In the genomic region with DNA sequence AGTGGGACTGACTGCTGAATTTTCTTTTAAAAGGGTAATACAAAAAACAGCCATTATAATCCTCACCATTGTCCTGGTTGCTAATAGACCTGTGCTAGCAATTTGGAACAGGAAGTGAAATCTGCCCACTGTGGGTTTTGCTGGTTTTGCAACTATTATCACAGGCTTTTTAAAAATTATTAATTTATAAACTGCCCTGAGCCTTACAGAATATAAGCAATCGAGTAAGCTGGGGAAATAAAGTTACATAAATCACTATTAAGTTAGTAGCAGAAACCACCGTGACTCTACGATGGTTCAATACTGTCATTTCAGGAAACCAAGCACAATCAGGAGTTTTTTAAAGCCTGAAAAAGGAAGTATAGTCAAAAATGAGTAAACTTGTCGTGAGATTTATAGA, we compare ENCODE assay signal across 12 cellular contexts.
DNase-seq lines count a peak whose midpoint lies in the region; ATAC-seq, FAIRE-seq and TF ChIP-seq lines count a peak whose summit lies in the region.
"Had no signal": no experiment of that assay in that cellular context is flagged by ENCODE, and none has a peak within 500 bp of the region (broad histone marks: within the 10 kb centered on the region; RNA-seq: fewer than 3 reads in every experiment).

No MANE protein-coding gene starts in this region.

- 1% methylated on average over 4 of the region's 4 CpGs for WGBS in GM12878 (ENCODE audit: insufficient coverage, insufficient replicate concordance, low lambda C conversion rate, missing lambda C conversion rate)
- WGBS in thyroid gland, 2 donors = 81 to 84% methylated on average over 4 of the region's 4 CpGs

- ATAC-seq in GM18873 (IDR thresholded peaks at IDR 0.05; ENCODE audit: low FRiP score, unreplicated experiment) (peak; percentile 79), GM21786 (IDR thresholded peaks at IDR 0.05; ENCODE audit: unreplicated experiment) (peak; percentile 83), HG03342 (IDR thresholded peaks at IDR 0.05; ENCODE audit: unreplicated experiment) (peak; percentile 87), GM12878 (peak; percentile 93)

- no peaks in the 10 kb centered on the region for H4K20me1 ChIP-seq in GM12878 (ENCODE audit: control insufficient read depth, insufficient read depth)

- H3K4me1 ChIP-seq in GM12878 (ENCODE audit: control insufficient read depth, insufficient read depth, low read length) (no peaks in the 10 kb centered on the region), thyroid gland (peaks cover 6 to 9% of the 10 kb centered on the region in 2 donors)

- no peak for TF ChIP-seq CTCF in GM12878 (IDR thresholded peaks at IDR 0.05 in 2 of 3, conservative IDR thresholded peaks at IDR 0.05 in 1 of 3; ENCODE audit: control insufficient read depth in 2 of 3, extremely low read depth in 1 of 3, insufficient read depth in 1 of 3, low read depth in 3 of 3, low read length in 3 of 3)
- no peak for TF ChIP-seq CTCF in thyroid gland (IDR thresholded peaks at IDR 0.05)

- TF ChIP-seq RAD21 in GM12878 (IDR thresholded peaks at IDR 0.05; ENCODE audit: insufficient read depth, low read depth, low read length) = no peak

- no peaks in the 10 kb centered on the region for H3K79me2 ChIP-seq in GM12878 (ENCODE audit: control insufficient read depth, insufficient read depth, low read length)

- FAIRE-seq in GM12878 (lab: Jason Lieb, UNC) = no peak

- H3K36me3 ChIP-seq in GM12878 (ENCODE audit: control insufficient read depth in 2 of 2, insufficient read depth in 2 of 2, low read length in 1 of 2) (no peaks in the 10 kb centered on the region), thyroid gland (no peaks in the 10 kb centered on the region)

- no TSS peak for BruUV-seq in GM12878 (replicated peaks; lab: Mats Ljungman, UMichigan)

- SMC1A ChIA-PET in GM12878 (lab: Charles Lee; ENCODE audit: uncharacterized antibody, unreplicated experiment) = interaction anchor here (1.9 kb wide), 1 partner anchor 104 kb away, joined by 6 read pairs; no protein-coding TSS in a partner anchor

- no peak overlapping the region for H3K9ac ChIP-seq in GM12878 (ENCODE audit: control insufficient read depth, insufficient read depth, low read length)

- POLR2A ChIA-PET in GM12878 (lab: Charles Lee) = no interaction called here

- 0 out of 4 replicates have a peak, but pooled peaks of 1 of the 2 experiments have one; percentile 18 for TF ChIP-seq EP300 in GM12878 (IDR thresholded peaks at IDR 0.05; ENCODE audit: borderline replicate concordance in 1 of 2, control insufficient read depth in 1 of 2, low read depth in 2 of 2, low read length in 2 of 2)

- H3K4me3 ChIP-seq in GM12878 (no peak overlapping the region), thyroid gland (replicated peaks in 1 of 3) (no peak overlapping the region)

- no peak overlapping the region for H2AFZ ChIP-seq in GM12878 (ENCODE audit: control insufficient read depth, low read depth, low read length)

- in situ Hi-C loops in GM12878 (cut with MboI) = no loop called here

- TF ChIP-seq POLR2A in GM12878 (IDR thresholded peaks at IDR 0.05; ENCODE audit: low read depth, low read length) (no peak), thyroid gland (IDR thresholded peaks at IDR 0.05) (no peak)

- RAD21 ChIA-PET in GM12878 (lab: Charles Lee; ENCODE audit: unreplicated experiment) = no interaction called here

- DNase-seq in GM12878 (ENCODE audit: low read depth, low spot score) (peak; percentile 19), thyroid gland (no peak)
- no peak for DNase-seq in activated CD8-positive, alpha-beta memory T cell treated with anti-CD3 and anti-CD28 coated beads, Interleukin-2, amount 50 U/mL, for 4 hours
- DNase-seq in NK-92 treated with Interleukin-12 subunit alpha and Interleukin-12 subunit beta, amount 100 ng/mL, for 24 hours (lab: John Stamatoyannopoulos, UW) = no peak
- DNase-seq in activated CD4-positive, alpha-beta T cell treated with anti-CD3 and anti-CD28 coated beads, Interleukin-2, amount 50 U/mL, for 48 hours = no peak
- DNase-seq: activated naive CD4-positive, alpha-beta T cell treated with anti-CD3 and anti-CD28 coated beads, Interleukin-2, amount 50 U/mL, for 16 hours; hippocampal formation; stimulated activated naive CD4-positive, alpha-beta T cell treated with Interleukin-2 at 50 U/mL for 16 hours had no signal

- no peak overlapping the region for H3K27ac ChIP-seq in GM12878 (ENCODE audit: control insufficient read depth, insufficient read depth)
- no peak overlapping the region for H3K27ac ChIP-seq in thyroid gland
- H3K27ac ChIP-seq: VCaP had no signal

- H3K9me3 ChIP-seq in GM12878 (replicated peaks; ENCODE audit: control insufficient read depth, insufficient read depth, low read length) = no peaks in the 10 kb centered on the region
- no peaks in the 10 kb centered on the region for H3K9me3 ChIP-seq in thyroid gland

- no peak overlapping the region for H3K4me2 ChIP-seq in GM12878 (ENCODE audit: control insufficient read depth, insufficient read depth)

- CTCF ChIA-PET in GM12878 (lab: Yijun Ruan, JAX) = no interaction called here

- H3K27me3 ChIP-seq in GM12878 (replicated peaks in 1 of 2; ENCODE audit: control insufficient read depth in 2 of 2, insufficient read depth in 2 of 2, low read length in 1 of 2) (no peaks in the 10 kb centered on the region), thyroid gland (no peaks in the 10 kb centered on the region)

- intact Hi-C loops in GM12878 (cut with micrococcal nuclease; ENCODE audit: unreplicated experiment) (loop anchor here (2.0 to 10.0 kb wide), 2 partner anchors 104 to 256 kb away; no protein-coding TSS in a partner anchor), thyroid gland (cut with DNase I) (no loop called here)

TF ChIP-seq in GM12878, 131 proteins besides CTCF, POLR2A, EP300 and RAD21 (continues in another document):
- TF ChIP-seq GABPA (IDR thresholded peaks at IDR 0.05; ENCODE audit: low read depth) (no peak), YBX1 (IDR thresholded peaks at IDR 0.05) (no peak), RCOR1 (conservative IDR thresholded peaks at IDR 0.05; ENCODE audit: low read depth, low read length) (0 out of 2 replicates have a peak, but pooled peaks have one; percentile 40), SIX5 (IDR thresholded peaks at IDR 0.05; ENCODE audit: low read depth, low read length, severe bottlenecking) (no peak), ZNF207 (IDR thresholded peaks at IDR 0.05; ENCODE audit: borderline replicate concordance) (no peak), MYC (IDR thresholded peaks at IDR 0.05; ENCODE audit: insufficient read depth, insufficient read length, insufficient replicate concordance, low read length, severe bottlenecking) (no peak), MTA2 (IDR thresholded peaks at IDR 0.05; ENCODE audit: low read depth) (peak; percentile 73), RAD51 (IDR thresholded peaks at IDR 0.05) (no peak), RUNX3 (IDR thresholded peaks at IDR 0.05; ENCODE audit: low read length) (no peak), TCF7 (IDR thresholded peaks at IDR 0.05; ENCODE audit: borderline replicate concordance) (no peak), NFIC (IDR thresholded peaks at IDR 0.05; ENCODE audit: low read depth, low read length) (no peak), ESRRA (IDR thresholded peaks at IDR 0.05; ENCODE audit: low read length) (no peak), NRF1 (conservative IDR thresholded peaks at IDR 0.05; ENCODE audit: low read depth, low read length) (no peak), DPF2 (IDR thresholded peaks at IDR 0.05) (peak; percentile 53; the same call in 1 of the 2 replicates), SPI1 (IDR thresholded peaks at IDR 0.05; ENCODE audit: borderline replicate concordance, insufficient read depth, low read depth, low read length) (peak; percentile 64; the same call in 1 of the 2 replicates), POLR2AphosphoS2 (IDR thresholded peaks at IDR 0.05; ENCODE audit: low read depth, low read length) (no peak), CEBPB (IDR thresholded peaks at IDR 0.05; ENCODE audit: borderline replicate concordance in 1 of 2, low read depth in 2 of 2, low read length in 2 of 2) (no peak), BACH1 (IDR thresholded peaks at IDR 0.05; ENCODE audit: borderline replicate concordance) (no peak), GATAD2B (conservative IDR thresholded peaks at IDR 0.05; ENCODE audit: low read depth) (no peak), NFXL1 (IDR thresholded peaks at IDR 0.05; ENCODE audit: borderline replicate concordance) (no peak), ZNF217 (IDR thresholded peaks at IDR 0.05) (peak; percentile 37; the same call in 1 of the 2 replicates), TBL1XR1 (IDR thresholded peaks at IDR 0.05; ENCODE audit: low read depth, low read length) (no peak)
- TF ChIP-seq, protein P1, sequence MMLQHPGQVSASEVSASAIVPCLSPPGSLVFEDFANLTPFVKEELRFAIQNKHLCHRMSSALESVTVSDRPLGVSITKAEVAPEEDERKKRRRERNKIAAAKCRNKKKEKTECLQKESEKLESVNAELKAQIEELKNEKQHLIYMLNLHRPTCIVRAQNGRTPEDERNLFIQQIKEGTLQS (IDR thresholded peaks at IDR 0.05; ENCODE audit: borderline replicate concordance, extremely low read depth, low read depth, low read length) = no peak
- TF ChIP-seq, protein P2, sequence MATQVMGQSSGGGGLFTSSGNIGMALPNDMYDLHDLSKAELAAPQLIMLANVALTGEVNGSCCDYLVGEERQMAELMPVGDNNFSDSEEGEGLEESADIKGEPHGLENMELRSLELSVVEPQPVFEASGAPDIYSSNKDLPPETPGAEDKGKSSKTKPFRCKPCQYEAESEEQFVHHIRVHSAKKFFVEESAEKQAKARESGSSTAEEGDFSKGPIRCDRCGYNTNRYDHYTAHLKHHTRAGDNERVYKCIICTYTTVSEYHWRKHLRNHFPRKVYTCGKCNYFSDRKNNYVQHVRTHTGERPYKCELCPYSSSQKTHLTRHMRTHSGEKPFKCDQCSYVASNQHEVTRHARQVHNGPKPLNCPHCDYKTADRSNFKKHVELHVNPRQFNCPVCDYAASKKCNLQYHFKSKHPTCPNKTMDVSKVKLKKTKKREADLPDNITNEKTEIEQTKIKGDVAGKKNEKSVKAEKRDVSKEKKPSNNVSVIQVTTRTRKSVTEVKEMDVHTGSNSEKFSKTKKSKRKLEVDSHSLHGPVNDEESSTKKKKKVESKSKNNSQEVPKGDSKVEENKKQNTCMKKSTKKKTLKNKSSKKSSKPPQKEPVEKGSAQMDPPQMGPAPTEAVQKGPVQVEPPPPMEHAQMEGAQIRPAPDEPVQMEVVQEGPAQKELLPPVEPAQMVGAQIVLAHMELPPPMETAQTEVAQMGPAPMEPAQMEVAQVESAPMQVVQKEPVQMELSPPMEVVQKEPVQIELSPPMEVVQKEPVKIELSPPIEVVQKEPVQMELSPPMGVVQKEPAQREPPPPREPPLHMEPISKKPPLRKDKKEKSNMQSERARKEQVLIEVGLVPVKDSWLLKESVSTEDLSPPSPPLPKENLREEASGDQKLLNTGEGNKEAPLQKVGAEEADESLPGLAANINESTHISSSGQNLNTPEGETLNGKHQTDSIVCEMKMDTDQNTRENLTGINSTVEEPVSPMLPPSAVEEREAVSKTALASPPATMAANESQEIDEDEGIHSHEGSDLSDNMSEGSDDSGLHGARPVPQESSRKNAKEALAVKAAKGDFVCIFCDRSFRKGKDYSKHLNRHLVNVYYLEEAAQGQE (IDR thresholded peaks at IDR 0.05; ENCODE audit: low read depth, low read length) = no peak
